ENCODE assay signal across 17 cellular contexts in the genomic region with DNA sequence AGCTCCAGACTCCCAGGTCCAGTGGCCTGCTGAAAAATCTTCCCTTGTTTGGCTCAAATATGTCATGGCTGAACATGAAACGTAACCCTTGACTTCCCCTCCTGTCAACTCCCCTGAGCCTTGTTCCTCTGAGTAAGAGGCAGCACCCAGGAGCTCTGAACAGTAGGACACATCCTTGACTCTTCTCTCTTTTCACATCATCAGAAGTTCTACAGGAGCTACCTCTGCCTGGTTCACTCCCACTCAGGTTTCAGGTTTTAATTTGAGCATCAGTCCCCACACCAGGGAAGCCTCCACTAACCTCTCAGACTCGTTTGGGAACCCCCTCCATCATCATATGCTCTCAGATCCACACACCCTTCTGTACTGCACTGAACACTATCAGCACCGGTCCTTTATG. TPM values are rescaled to one million over a fixed set of nuclear protein-coding genes. Genes with fewer than 3 reads are reported as not detected.
DNase-seq lines count a peak whose midpoint lies in the region; ATAC-seq and TF ChIP-seq lines count a peak whose summit lies in the region.
"Had no signal": no experiment of that assay in that cellular context is flagged by ENCODE, and none has a peak within 500 bp of the region (broad histone marks: within the 10 kb centered on the region; RNA-seq: fewer than 3 reads in every experiment).

No MANE protein-coding gene starts in this region.

- no peak for TF ChIP-seq POLR2A in NB4 (IDR thresholded peaks at IDR 0.05; ENCODE audit: extremely low read depth, insufficient read length)

- H3K9me3 Mint-ChIP-seq in activated naive CD8-positive, alpha-beta T cell treated with anti-CD3 and anti-CD28 coated beads, Interleukin-2, amount 50 U/mL, for 24 hours = no peaks in the 10 kb centered on the region
- H3K9me3 Mint-ChIP-seq in activated naive CD8-positive, alpha-beta T cell treated with anti-CD3 and anti-CD28 coated beads for 36 hours = no peaks in the 10 kb centered on the region

- H2AFZ ChIP-seq in trophoblast cell (ENCODE audit: insufficient read depth, low read length, poor library complexity) = no peak overlapping the region

- H3K9me3 ChIP-seq in trophoblast cell (ENCODE audit: insufficient read depth, low read depth, low read length) = peaks cover 6% of the 10 kb centered on the region

- no peak overlapping the region for H2AK5ac ChIP-seq in trophoblast cell (ENCODE audit: low read length)

- peak overlapping the region; percentile 87 for H3K23ac ChIP-seq in trophoblast cell (ENCODE audit: low read length)

- H3K79me2 ChIP-seq in trophoblast cell (ENCODE audit: control insufficient read depth, insufficient read depth, low read length, poor library complexity) = no peaks in the 10 kb centered on the region

- no peak overlapping the region for H2BK120ac ChIP-seq in trophoblast cell (ENCODE audit: insufficient read depth, low read length, poor library complexity)

- H3K4me3 Mint-ChIP-seq in activated naive CD8-positive, alpha-beta T cell treated with anti-CD3 and anti-CD28 coated beads, Interleukin-2, amount 50 U/mL, for 24 hours = no peak overlapping the region
- H3K4me3 Mint-ChIP-seq in activated naive CD8-positive, alpha-beta T cell treated with anti-CD3 and anti-CD28 coated beads for 36 hours = no peak overlapping the region
- H3K4me3 Mint-ChIP-seq: B cell; CD4-positive, alpha-beta T cell; HFFc6 had no signal

- no peak overlapping the region for H4K12ac ChIP-seq in trophoblast cell (ENCODE audit: low read depth, low read length)

- H3K36me3 Mint-ChIP-seq in activated naive CD8-positive, alpha-beta T cell treated with anti-CD3 and anti-CD28 coated beads, Interleukin-2, amount 50 U/mL, for 24 hours (ENCODE audit: low read depth) = no peaks in the 10 kb centered on the region
- H3K36me3 Mint-ChIP-seq in activated naive CD8-positive, alpha-beta T cell treated with anti-CD3 and anti-CD28 coated beads for 36 hours = no peaks in the 10 kb centered on the region

- no peak overlapping the region for H2BK5ac ChIP-seq in trophoblast cell (ENCODE audit: low read depth, low read length, poor library complexity)

- no peak overlapping the region for H4K8ac ChIP-seq in trophoblast cell (ENCODE audit: low read depth, low read length)

- TF ChIP-seq CTCF in GM12865 (IDR thresholded peaks at IDR 0.05; ENCODE audit: insufficient read depth, low read depth, low read length, missing control alignments) (no peak), NB4 (IDR thresholded peaks at IDR 0.05; ENCODE audit: low read depth, low read length) (no peak)

- no CpG with 5 or more reads among the region's 3 CpGs for WGBS in trophoblast cell (ENCODE audit: extremely low coverage, insufficient coverage, insufficient read length)

- H3K27me3 Mint-ChIP-seq in activated naive CD8-positive, alpha-beta T cell treated with anti-CD3 and anti-CD28 coated beads, Interleukin-2, amount 50 U/mL, for 24 hours = peaks cover 5% of the 10 kb centered on the region
- H3K27me3 Mint-ChIP-seq in activated naive CD8-positive, alpha-beta T cell treated with anti-CD3 and anti-CD28 coated beads for 36 hours = no peaks in the 10 kb centered on the region

- H3K4me3 ChIP-seq in GM12865 (ENCODE audit: low read depth, low read length) (no peak overlapping the region), NB4 (ENCODE audit: low read depth, low read length) (no peak overlapping the region), trophoblast cell (ENCODE audit: low read depth, low read length) (no peak overlapping the region)

- no peak overlapping the region for H4K91ac ChIP-seq in trophoblast cell (ENCODE audit: low read depth, low read length)

- no peaks in the 10 kb centered on the region for H3K79me1 ChIP-seq in trophoblast cell (ENCODE audit: low read length)

- no peak for DNase-seq in activated naive CD8-positive, alpha-beta T cell treated with anti-CD3 and anti-CD28 coated beads, Interleukin-2, amount 50 U/mL, for 24 hours
- no peak for DNase-seq in activated naive CD8-positive, alpha-beta T cell treated with anti-CD3 and anti-CD28 coated beads for 36 hours
- DNase-seq in GM12865 (ENCODE audit: low read depth) (peak; percentile 5), NB4 (ENCODE audit: low read depth) (peak; percentile 14), trophoblast cell (peak in 1 of 2 donors; percentile 31), GDM1 (lab: John Stamatoyannopoulos, UW) (no peak), DMS79 (lab: John Stamatoyannopoulos, UW) (no peak)
- DNase-seq: C1 segment of cervical spinal cord; Calu3; CD4-positive, alpha-beta T cell; DMS 273 treated with DMSO at 0.1 percent for 48 hours; HCEC 1CT; HFFc6; IMR-90; KBM-7 had no signal

- H3K4me1 Mint-ChIP-seq in activated naive CD8-positive, alpha-beta T cell treated with anti-CD3 and anti-CD28 coated beads, Interleukin-2, amount 50 U/mL, for 24 hours = peaks cover 2% of the 10 kb centered on the region
- H3K4me1 Mint-ChIP-seq in activated naive CD8-positive, alpha-beta T cell treated with anti-CD3 and anti-CD28 coated beads for 36 hours = no peaks in the 10 kb centered on the region
- H3K4me1 Mint-ChIP-seq: B cell had no signal

- no peak overlapping the region for H3K14ac ChIP-seq in trophoblast cell (ENCODE audit: low read length)

- no peak overlapping the region for H3K27ac Mint-ChIP-seq in activated naive CD8-positive, alpha-beta T cell treated with anti-CD3 and anti-CD28 coated beads, Interleukin-2, amount 50 U/mL, for 24 hours
- H3K27ac Mint-ChIP-seq in activated naive CD8-positive, alpha-beta T cell treated with anti-CD3 and anti-CD28 coated beads for 36 hours = no peak overlapping the region
- H3K27ac Mint-ChIP-seq: B cell; CD4-positive, alpha-beta T cell; HFFc6 had no signal

- peak; percentile 40 for ATAC-seq in activated naive CD8-positive, alpha-beta T cell treated with anti-CD3 and anti-CD28 coated beads, Interleukin-2, amount 50 U/mL, for 24 hours
- no peak for ATAC-seq in GM21528 (IDR thresholded peaks at IDR 0.05; ENCODE audit: low FRiP score, unreplicated experiment)

- no peak overlapping the region for H3K4me2 ChIP-seq in trophoblast cell (ENCODE audit: low read length)

- no peak overlapping the region for H2BK12ac ChIP-seq in trophoblast cell (ENCODE audit: low read length)

- no peak overlapping the region for H3K9ac ChIP-seq in trophoblast cell (ENCODE audit: low read length)

- H3K27ac ChIP-seq in trophoblast cell (ENCODE audit: low read depth, low read length) = no peak overlapping the region

- H3K27me3 ChIP-seq in trophoblast cell (ENCODE audit: insufficient read depth, low read length) = no peaks in the 10 kb centered on the region

- H3K4me1 ChIP-seq in trophoblast cell (ENCODE audit: control insufficient read depth in 1 of 2, insufficient read depth in 2 of 2, low read length in 2 of 2) = no peaks in the 10 kb centered on the region

- no peaks in the 10 kb centered on the region for H3K36me3 ChIP-seq in trophoblast cell (ENCODE audit: control insufficient read depth in 1 of 2, insufficient read depth in 2 of 2, low read length in 2 of 2)

- H3K18ac ChIP-seq in trophoblast cell (ENCODE audit: low read length) = no peak overlapping the region

- no peak overlapping the region for H3K4ac ChIP-seq in trophoblast cell (ENCODE audit: low read depth, low read length)

RNA-seq across cellular contexts. Expression of gene ZNF823, which starts 30.3 kb away (rescaled TPM):
- 1 to 10 TPM; 2.2 to 3.6 TPM for total RNA-seq in activated naive CD8-positive, alpha-beta T cell treated with anti-CD3 and anti-CD28 coated beads for 36 hours
- polyA plus RNA-seq in trophoblast cell (2013) = 18.8 and 20.9 TPM in 2 replicates

RNA-seq across cellular contexts. Expression of gene ZNF441, which starts 58.3 kb away (rescaled TPM):
- 1 to 10 TPM; 4.0 to 4.1 TPM for total RNA-seq in activated naive CD8-positive, alpha-beta T cell treated with anti-CD3 and anti-CD28 coated beads for 36 hours
- 1.2 and 1.3 TPM in 2 replicates for polyA plus RNA-seq in trophoblast cell (2013)

Comparison
In these comparisons a context has a peak if more than half of its experiments do, and no peak if none do; other contexts are left out.
1. DNase-seq: peak in GM12865 (single experiment) and NB4 (single experiment); none in activated naive CD8-positive, alpha-beta T cell treated with anti-CD3 and anti-CD28 coated beads, Interleukin-2, amount 50 U/mL, for 24 hours (single experiment), activated naive CD8-positive, alpha-beta T cell treated with anti-CD3 and anti-CD28 coated beads for 36 hours (single experiment), GDM1 (single experiment) and DMS79 (single experiment).